8 cellular contexts compared by ENCODE assay signal in the genomic region with DNA sequence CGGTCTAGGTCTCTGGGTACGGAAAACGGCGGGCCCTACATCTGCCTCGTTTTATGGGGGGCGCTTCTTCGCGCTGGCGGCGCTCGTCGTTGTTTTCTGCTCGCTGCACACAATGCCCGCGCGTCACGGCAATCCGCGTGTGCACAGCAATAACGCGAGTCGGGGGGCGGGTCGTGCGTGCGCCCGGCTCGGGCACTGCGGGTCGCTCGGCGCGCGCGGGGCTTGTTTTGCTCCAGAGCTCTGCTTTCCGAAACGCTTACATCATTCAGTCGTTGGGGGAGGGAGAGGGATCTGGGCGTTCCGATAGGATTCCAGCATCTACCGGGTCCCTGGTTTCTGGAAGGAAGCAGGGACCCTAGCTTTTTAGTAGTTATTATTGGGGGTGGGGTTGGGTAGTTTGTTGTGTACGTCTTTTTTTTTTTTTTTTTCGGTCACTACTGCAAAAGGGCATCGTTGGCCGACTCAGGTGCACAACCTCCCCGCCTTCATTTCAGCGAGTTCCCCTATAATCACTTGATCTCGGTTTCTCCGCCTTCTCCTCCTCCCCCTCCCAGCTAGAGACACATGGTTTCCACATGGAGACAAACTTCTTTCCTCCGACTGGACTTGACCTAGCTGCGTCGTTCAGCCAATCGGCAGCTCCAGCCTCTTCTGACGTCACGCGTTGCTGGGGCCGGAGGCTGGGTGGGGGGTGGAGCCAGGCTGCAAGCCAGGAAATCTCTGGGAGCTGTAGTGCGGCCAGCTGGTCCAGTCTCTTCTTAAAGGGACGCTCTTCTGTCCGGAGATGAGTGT. TPM values are rescaled to one million over a fixed set of nuclear protein-coding genes. Genes with fewer than 3 reads are reported as not detected.
A peak's percentile ranks its signal among the peaks of the same experiment; 100 is the strongest.
DNase-seq lines count a peak whose midpoint lies in the region; ATAC-seq and TF ChIP-seq lines count a peak whose summit lies in the region.

No MANE protein-coding gene starts in this region.

- peak overlapping the region; percentile 78 for H3K4me3 ChIP-seq in left ventricle myocardium inferior

- no peaks in the 10 kb centered on the region for H3K9me3 Mint-ChIP-seq in type B pancreatic cell

- no peaks in the 10 kb centered on the region for H3K9me3 ChIP-seq in T-helper 17 cell (ENCODE audit: control insufficient read depth, low read length, poor library complexity, severe bottlenecking)
- H3K9me3 ChIP-seq in left ventricle myocardium inferior (replicated peaks): no peaks in the 10 kb centered on the region

- no peaks in the 10 kb centered on the region for H3K27me3 ChIP-seq in left ventricle myocardium inferior (ENCODE audit: low read depth)

- intact Hi-C loops in left ventricle myocardium inferior (cut with micrococcal nuclease): no loop called here
- intact Hi-C loops in posterior cingulate gyrus (cut with DNase I): loop anchor here (1.0 kb wide), 1 partner anchor 10 kb away; no protein-coding TSS in a partner anchor

- H3K4me3 Mint-ChIP-seq in T-helper 17 cell: peak overlapping the region; percentile 98
- peak overlapping the region; percentile 99 for H3K4me3 Mint-ChIP-seq in type B pancreatic cell

- H3K4me1 Mint-ChIP-seq in T-helper 17 cell (peaks cover 63% of the 10 kb centered on the region), type B pancreatic cell (ENCODE audit: unreplicated experiment) (peaks cover 44% of the 10 kb centered on the region)

- peak overlapping the region; percentile 98 for H3K27ac Mint-ChIP-seq in T-helper 17 cell
- peak overlapping the region; percentile 95 for H3K27ac Mint-ChIP-seq in type B pancreatic cell

- peak; percentile 63 for ATAC-seq in HG02943 (IDR thresholded peaks at IDR 0.05; ENCODE audit: low read depth, unreplicated experiment)
- ATAC-seq in T-helper 17 cell: peak; percentile 68

- peak; percentile 34 to 75 for DNase-seq in NCI-H187 (lab: John Stamatoyannopoulos, UW)
- peak; percentile 78 to 86 (median 81) for DNase-seq in T-helper 17 cell
- peak; percentile 96 for DNase-seq in left ventricle myocardium inferior
- peak; percentile 98 to 100 (median 99) for DNase-seq in posterior cingulate gyrus
- DNase-seq in type B pancreatic cell (ENCODE audit: extremely low spot score, unreplicated experiment): peak; percentile 97

- no peaks in the 10 kb centered on the region for H3K36me3 ChIP-seq in left ventricle myocardium inferior

- H3K27ac ChIP-seq in angular gyrus (ENCODE audit: low read depth, low read length) (peak overlapping the region; percentile 98), left ventricle myocardium inferior (replicated peaks) (peak overlapping the region; percentile 96)

- peak; percentile 24 for TF ChIP-seq POLR2A in GM15510 (IDR thresholded peaks at IDR 0.05; ENCODE audit: borderline replicate concordance, extremely low read depth, insufficient read length)

- peaks cover 75% of the 10 kb centered on the region for H3K4me1 ChIP-seq in left ventricle myocardium inferior

- TF ChIP-seq CTCF in left ventricle myocardium inferior (IDR thresholded peaks at IDR 0.05; ENCODE audit: borderline replicate concordance) (no peak), type B pancreatic cell (conservative IDR thresholded peaks at IDR 0.05) (no peak)

- H3K36me3 Mint-ChIP-seq in T-helper 17 cell (ENCODE audit: low read depth) (peaks cover 4% of the 10 kb centered on the region), type B pancreatic cell (no peaks in the 10 kb centered on the region)

- no peaks in the 10 kb centered on the region for H3K27me3 Mint-ChIP-seq in T-helper 17 cell
- H3K27me3 Mint-ChIP-seq in type B pancreatic cell: peaks cover 7% of the 10 kb centered on the region

RNA-seq across cellular contexts. Expression of gene MXI1, which starts 3.5 kb away (rescaled TPM):
- total RNA-seq in T-helper 17 cell: 10 to 100 TPM; 43.2 to 48.8 TPM
- 60.0 TPM for total RNA-seq in left ventricle myocardium inferior
- 17.8 and 34.7 TPM in 2 replicates for total RNA-seq in type B pancreatic cell (ENCODE audit: low replicate concordance)

Comparison
In these comparisons a context has a peak if more than half of its experiments do, and no peak if none do; other contexts are left out.
1. Peak in every context shown above with its lines: DNase-seq, ATAC-seq, H3K4me3 ChIP-seq and H3K27ac ChIP-seq.